Comparison of ENCODE assay signal across 4 cellular contexts in the genomic region with DNA sequence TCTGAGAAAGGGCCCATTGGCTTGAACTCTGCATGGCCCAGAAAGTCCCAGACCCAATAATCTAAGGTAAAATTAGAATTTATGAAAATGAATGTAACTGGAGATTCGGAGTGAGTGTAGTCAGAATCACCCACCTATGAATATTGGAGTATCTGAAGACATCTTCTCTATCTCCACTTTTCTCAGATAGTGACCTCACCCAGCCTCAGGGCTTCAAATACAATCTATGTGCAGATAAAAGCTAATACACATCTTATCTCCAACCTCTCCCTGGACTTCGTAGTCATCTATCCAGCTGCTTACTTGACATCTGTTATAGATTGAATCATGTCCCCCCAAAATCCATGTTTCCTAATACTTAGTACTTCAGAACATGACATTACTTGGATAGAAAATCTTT.
"Had no signal": no experiment of that assay in that cellular context is flagged by ENCODE, and none has a peak within 500 bp of the region (broad histone marks: within the 10 kb centered on the region; RNA-seq: fewer than 3 reads in every experiment).

No MANE protein-coding gene starts in this region.

- H3K4me3 ChIP-seq: K562 had no signal

- H3K27ac ChIP-seq: HL-60 had no signal

- DNase-seq: IMR-90, KBM-7 had no signal
